8 cellular contexts compared by ENCODE assay signal in the genomic region with DNA sequence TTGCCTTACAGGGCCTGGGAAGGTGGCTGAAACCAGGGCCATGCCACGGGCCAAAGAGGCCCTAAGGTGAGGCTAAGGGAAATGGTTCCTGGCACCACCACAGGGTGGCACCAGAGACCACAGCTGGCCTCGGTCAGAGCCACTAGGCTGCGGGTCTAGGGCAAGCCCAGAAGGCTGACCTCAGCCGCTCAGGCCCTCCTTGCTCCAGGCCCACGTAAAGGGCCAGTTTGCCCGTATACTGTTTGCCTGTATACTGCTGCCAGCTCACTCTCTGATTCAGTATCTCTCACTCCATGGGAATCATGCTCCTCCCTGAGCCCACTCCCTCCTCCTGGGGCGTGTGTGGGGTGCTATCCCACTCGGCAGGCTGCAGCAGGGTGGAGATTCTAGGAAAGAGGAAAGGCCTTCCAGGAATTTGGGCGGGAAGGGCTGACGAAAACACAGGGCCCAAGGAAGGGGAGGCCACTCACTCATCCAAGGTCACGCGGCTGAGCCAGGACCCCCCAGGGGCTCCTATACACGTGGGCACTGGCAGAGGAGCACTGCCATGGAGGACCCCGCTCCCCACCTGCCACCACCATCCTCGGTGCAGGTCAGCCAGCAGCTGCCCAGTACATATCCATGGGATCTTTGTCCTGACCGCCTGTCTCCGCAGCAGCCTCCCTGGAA.
DNase-seq lines count a peak whose midpoint lies in the region; ATAC-seq, FAIRE-seq and TF ChIP-seq lines count a peak whose summit lies in the region.

No MANE protein-coding gene starts in this region.

- dilution Hi-C loops in keratinocyte (cut with MboI; ENCODE audit: extremely low pct_ligation_motif_present, low sequenced_read_pairs) = no loop called here

- CTCF ChIA-PET in HCT116 (lab: Charles Lee) = no interaction called here

- H3K4me2 ChIP-seq in HCT116 (ENCODE audit: low read length) (no peak overlapping the region), keratinocyte (ENCODE audit: control insufficient read depth, extremely low read depth, insufficient read depth, low read depth, low read length) (peak overlapping the region; percentile 24)

- no TSS peak for BruUV-seq in HCT116 (replicated peaks; lab: Mats Ljungman, UMichigan)

- RAD21 ChIA-PET in HCT116 (lab: Charles Lee; ENCODE audit: low non-redundant PET in 1 of 2, low total read pairs in 2 of 2, uncharacterized antibody in 2 of 2, unreplicated experiment in 2 of 2) = no interaction called here

- TF ChIP-seq POLR2A in HCT116 (IDR thresholded peaks at IDR 0.05; ENCODE audit: borderline replicate concordance, extremely low read depth, insufficient read depth, insufficient read length) = no peak

- peak; percentile 18 for DNase-seq in HCT116 (ENCODE audit: low read depth, low spot score)
- DNase-seq in NCI-H1105 treated with DMSO at 0.1 percent for 48 hours (lab: John Stamatoyannopoulos, UW) = peak; percentile 56
- peak; percentile 85 for DNase-seq in cerebellum (ENCODE audit: low spot score)
- no peak for DNase-seq in keratinocyte (ENCODE audit: low read depth, low spot score)
- peak; percentile 21 to 46 (median 41) for DNase-seq in stimulated activated CD4-positive, alpha-beta T cell treated with anti-CD3 and anti-CD28 coated beads, Interleukin-1b, Interleukin-23, amount 100 ng/mL, for 24 hours (ENCODE audit: low read depth in 4 of 4, low spot score in 1 of 4)
- no peak for DNase-seq in NCI-H1694 treated with DMSO at 0.1 percent for 48 hours (lab: John Stamatoyannopoulos, UW)

- POLR2A ChIA-PET in HCT116 (lab: Charles Lee) = no interaction called here

- no peaks in the 10 kb centered on the region for H3K27me3 ChIP-seq in HCT116 (ENCODE audit: insufficient read depth, low read length)
- no peaks in the 10 kb centered on the region for H3K27me3 ChIP-seq in keratinocyte (ENCODE audit: control insufficient read depth, extremely low read depth, insufficient read depth, low read length)

- no peaks in the 10 kb centered on the region for H3K9me2 ChIP-seq in HCT116 (ENCODE audit: insufficient read depth)

- peak; percentile 99 for TF ChIP-seq RAD21 in HCT116 (IDR thresholded peaks at IDR 0.05; ENCODE audit: low read depth)

- H3K9ac ChIP-seq in HCT116 (ENCODE audit: low read length) (no peak overlapping the region), keratinocyte (ENCODE audit: control insufficient read depth, extremely low read depth, insufficient read depth, low read length) (peak overlapping the region; percentile 54)

- H3K9me1 ChIP-seq in keratinocyte (ENCODE audit: control insufficient read depth, extremely low read depth, insufficient read depth, low read length) = peaks cover 3% of the 10 kb centered on the region

- peaks cover 0 to 2% of the 10 kb centered on the region in 2 experiments; a peak in 1 of 4 replicates for H3K36me3 ChIP-seq in HCT116 (ENCODE audit: control insufficient read depth in 1 of 2, insufficient read depth in 2 of 2, low read length in 2 of 2)
- peaks cover 25% of the 10 kb centered on the region in 2 experiments for H3K36me3 ChIP-seq in keratinocyte (ENCODE audit: control insufficient read depth in 2 of 2, extremely low read depth in 1 of 2, insufficient read depth in 2 of 2, low read length in 2 of 2)

- intact Hi-C loops in HCT116 (cut with micrococcal nuclease) = loop anchor here (1.0 to 5.0 kb wide), 7 partner anchors 63 to 564 kb away; partner anchors contain the start of gene NECTIN1

- H2AFZ ChIP-seq in HCT116 (ENCODE audit: low read depth, low read length, poor library complexity, severe bottlenecking) (no peak overlapping the region), keratinocyte (ENCODE audit: control insufficient read depth, low read length) (no peak overlapping the region)

- H3K4me3 ChIP-seq in HCT116 (replicated peaks in 1 of 2; ENCODE audit: low read depth in 1 of 2, low read length in 2 of 2) = no peak overlapping the region
- no peak overlapping the region for H3K4me3 ChIP-seq in keratinocyte (ENCODE audit: control insufficient read depth in 2 of 3, extremely low read depth in 1 of 3, insufficient read depth in 2 of 3, low read depth in 1 of 3, low read length in 3 of 3)

- H3K79me2 ChIP-seq in HCT116 (ENCODE audit: insufficient read depth, low read length) (no peaks in the 10 kb centered on the region), keratinocyte (ENCODE audit: control insufficient read depth, insufficient read depth, low read length) (no peaks in the 10 kb centered on the region)

- H3K4me1 ChIP-seq in HCT116 (ENCODE audit: control insufficient read depth in 1 of 2, insufficient read depth in 2 of 2, low read length in 2 of 2) (no peaks in the 10 kb centered on the region), keratinocyte (ENCODE audit: control insufficient read depth, extremely low read depth, insufficient read depth, low read length) (peaks cover 25% of the 10 kb centered on the region)

- FAIRE-seq in keratinocyte (lab: Jason Lieb, UNC) = peak; percentile 86

- H3K9me3 ChIP-seq in HCT116 (ENCODE audit: control insufficient read depth in 1 of 2, insufficient read depth in 1 of 2, low read depth in 1 of 2, low read length in 2 of 2) = no peaks in the 10 kb centered on the region
- no peaks in the 10 kb centered on the region for H3K9me3 ChIP-seq in keratinocyte (ENCODE audit: control insufficient read depth, low read depth, low read length)

- no peak overlapping the region for H3K27ac ChIP-seq in HCT116 (ENCODE audit: low read depth, low read length)
- H3K27ac ChIP-seq in keratinocyte (ENCODE audit: control insufficient read depth, insufficient read depth, low read length) = peak overlapping the region; percentile 53

- H4K20me1 ChIP-seq in HCT116 (ENCODE audit: insufficient read depth) (no peaks in the 10 kb centered on the region), keratinocyte (ENCODE audit: control insufficient read depth, extremely low read depth, insufficient read depth, low read length) (peaks cover 8% of the 10 kb centered on the region)

- peak; percentile 99 for ATAC-seq in HCT116
- peak; percentile 48 to 59 for ATAC-seq in activated CD4-positive, CD25-positive, alpha-beta regulatory T cell treated with anti-CD3 and anti-CD28 coated beads, Interleukin-2, amount 50 U/mL, for 24 hours

- peak; percentile 97 for TF ChIP-seq CTCF in GM12873 (IDR thresholded peaks at IDR 0.05; ENCODE audit: insufficient read depth, low read depth, low read length, missing control alignments)
- TF ChIP-seq CTCF in HCT116 (IDR thresholded peaks at IDR 0.05 in 2 of 3, conservative IDR thresholded peaks at IDR 0.05 in 1 of 3; ENCODE audit: borderline replicate concordance in 1 of 3, insufficient read depth in 1 of 3, low read depth in 2 of 3, low read length in 2 of 3) = peak; percentile 85 to 89 (median 88)
- TF ChIP-seq CTCF in keratinocyte (optimal IDR thresholded peaks at IDR 0.05 in 1 of 3, IDR thresholded peaks at IDR 0.05 in 1 of 3, conservative IDR thresholded peaks at IDR 0.05 in 1 of 3; ENCODE audit: extremely low read depth in 1 of 3, insufficient read depth in 2 of 3, low read length in 3 of 3) = peak; percentile 87 to 94 (median 94)

TF ChIP-seq in HCT116, 20 proteins besides CTCF, POLR2A, EP300 and RAD21:
- 0 out of 2 replicates have a peak, but pooled peaks have one; percentile 10 for TF ChIP-seq POLR2AphosphoS5 (IDR thresholded peaks at IDR 0.05; ENCODE audit: low read depth, low read length)
- no peak for TF ChIP-seq EGR1 (IDR thresholded peaks at IDR 0.05; ENCODE audit: low read depth)
TF ChIP-seq in HCT116: peak in this region for 1.

Comparison
In these comparisons a context has a peak if more than half of its experiments do, and no peak if none do; other contexts are left out.
1. DNase-seq: peak in HCT116 (single experiment), NCI-H1105 treated with DMSO at 0.1 percent for 48 hours (single experiment), cerebellum (single experiment) and stimulated activated CD4-positive, alpha-beta T cell treated with anti-CD3 and anti-CD28 coated beads, Interleukin-1b, Interleukin-23, amount 100 ng/mL, for 24 hours (4 of 4); none in keratinocyte (single experiment) and NCI-H1694 treated with DMSO at 0.1 percent for 48 hours (single experiment).
2. Peak in every context shown above with its lines, with median percentiles within 50 percentile points of each other: CTCF ChIP-seq.